ENCODE assay signal across 14 cellular contexts in the genomic region with DNA sequence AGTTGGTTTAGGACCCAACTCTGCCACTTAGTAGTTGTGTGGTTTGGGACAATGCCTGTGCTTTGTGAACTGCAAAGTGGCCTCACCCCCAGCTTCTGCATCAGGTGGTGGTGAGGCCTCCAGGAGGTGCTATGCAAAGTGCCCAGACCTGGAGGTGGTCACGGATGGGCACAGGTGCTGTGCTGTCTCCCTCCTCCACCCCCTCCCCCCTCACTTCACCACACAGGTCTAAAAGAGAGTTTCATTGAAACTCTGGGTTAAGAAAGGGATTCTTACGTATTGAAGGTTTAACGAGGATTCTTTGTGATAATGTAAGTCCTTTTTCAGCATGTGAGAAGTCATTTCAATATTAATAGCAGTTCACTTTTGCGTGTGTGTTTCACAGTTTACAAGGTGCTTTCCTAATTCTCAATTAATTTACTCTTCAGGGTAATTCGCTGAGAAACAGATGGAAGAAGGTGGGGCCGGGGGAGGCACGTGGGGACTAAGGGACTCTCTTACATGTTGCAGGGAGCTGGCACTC.
A peak's percentile ranks its signal among the peaks of the same experiment; 100 is the strongest.
DNase-seq lines count a peak whose midpoint lies in the region; ATAC-seq and TF ChIP-seq lines count a peak whose summit lies in the region.
"Had no signal": no experiment of that assay in that cellular context is flagged by ENCODE, and none has a peak within 500 bp of the region (broad histone marks: within the 10 kb centered on the region; RNA-seq: fewer than 3 reads in every experiment).

No MANE protein-coding gene starts in this region.

- H3K9me3 ChIP-seq in Peyer's patch, result no peaks in the 10 kb centered on the region
- H3K9me3 ChIP-seq: SJCRH30 had no signal

- DNase-seq in Peyer's patch, result peak in 2 of 3 donors; percentile 74 to 75
- DNase-seq in stimulated activated CD4-positive, alpha-beta T cell treated with anti-CD3 and anti-CD28 coated beads, Interleukin-4, amount 100 ng/mL, for 1 hour, result no peak
- no peak for DNase-seq in activated T-cell treated with anti-CD3 and anti-CD28 coated beads for 4 hours
- DNase-seq in activated CD4-positive, CD25-positive, alpha-beta regulatory T cell treated with anti-CD3 and anti-CD28 coated beads, Interleukin-2, amount 50 U/mL, for 72 hours, result no peak
- DNase-seq in SK-N-DZ (ENCODE audit: low spot score), result no peak
- DNase-seq: activated CD4-positive, alpha-beta T cell treated with anti-CD3 and anti-CD28 coated beads, Interleukin-2, amount 50 U/mL, for 4 hours; activated naive CD4-positive, alpha-beta T cell treated with anti-CD3 and anti-CD28 coated beads, Interleukin-2, amount 10 ng/mL, durations not matched to agents 7 days and 5 days; HCEC 1CT; occipital lobe; SJCRH30 had no signal

- no peaks in the 10 kb centered on the region for H3K4me1 ChIP-seq in Peyer's patch

- no peak overlapping the region for H3K4me3 ChIP-seq in Peyer's patch
- H3K4me3 ChIP-seq: BLaER1 treated with 17β-estradiol and CSF1 and Interleukin-3, amounts not matched to agents 10 nM and 100 nM; SJCRH30 had no signal

- ATAC-seq in GM18498 (IDR thresholded peaks at IDR 0.05; ENCODE audit: unreplicated experiment) (peak; percentile 80), GM21515 (IDR thresholded peaks at IDR 0.05; ENCODE audit: unreplicated experiment) (peak; percentile 61), HG03060 (IDR thresholded peaks at IDR 0.05; ENCODE audit: low read depth, unreplicated experiment) (peak; percentile 45)

- H3K27ac ChIP-seq in Peyer's patch, result no peak overlapping the region
- H3K27ac ChIP-seq: BLaER1 treated with 17β-estradiol and CSF1 and Interleukin-3, amounts not matched to agents 10 nM and 100 nM; SJCRH30 had no signal

- H3K27me3 ChIP-seq in Peyer's patch, result no peaks in the 10 kb centered on the region
- H3K27me3 ChIP-seq: BLaER1 treated with 17β-estradiol and CSF1 and Interleukin-3, amounts not matched to agents 10 nM and 100 nM; SJCRH30 had no signal

- no peak for TF ChIP-seq POLR2A in Peyer's patch (IDR thresholded peaks at IDR 0.05)

- no peak for TF ChIP-seq CTCF in Peyer's patch (IDR thresholded peaks at IDR 0.05)

- no peaks in the 10 kb centered on the region for H3K36me3 ChIP-seq in Peyer's patch
- H3K36me3 ChIP-seq: BLaER1 treated with 17β-estradiol and CSF1 and Interleukin-3, amounts not matched to agents 10 nM and 100 nM; SJCRH30 had no signal

Comparison
In these comparisons a context has a peak if more than half of its experiments do, and no peak if none do; other contexts are left out.
1. DNase-seq: peak in Peyer's patch (2 of 3); none in stimulated activated CD4-positive, alpha-beta T cell treated with anti-CD3 and anti-CD28 coated beads, Interleukin-4, amount 100 ng/mL, for 1 hour (single experiment), activated T-cell treated with anti-CD3 and anti-CD28 coated beads for 4 hours (single experiment), activated CD4-positive, CD25-positive, alpha-beta regulatory T cell treated with anti-CD3 and anti-CD28 coated beads, Interleukin-2, amount 50 U/mL, for 72 hours (single experiment) and SK-N-DZ (single experiment).
2. Peak in every context shown above with its lines, with median percentiles within 50 percentile points of each other: ATAC-seq.